1 cellular context compared by ENCODE assay signal in genomic region chr18:73920033-73920432, GRCh38.
TF ChIP-seq lines count a peak whose summit lies in the region.

No MANE protein-coding gene starts in this region.

TF ChIP-seq in IMR-90, 13 proteins besides CTCF, POLR2A, EP300 and RAD21 (continued from another document):
- no peak for TF ChIP-seq USF2 (IDR thresholded peaks at IDR 0.05; ENCODE audit: low read depth, low read length)
- TF ChIP-seq FOS (IDR thresholded peaks at IDR 0.05; ENCODE audit: low read depth, low read length) = no peak
- TF ChIP-seq SMC3 (IDR thresholded peaks at IDR 0.05; ENCODE audit: low read depth, low read length) = no peak
